8 cellular contexts compared by ENCODE assay signal in genomic region chr9:137070201-137070905, GRCh38. TPM values are rescaled to one million over a fixed set of nuclear protein-coding genes. Genes with fewer than 3 reads are reported as not detected.
DNase-seq lines count a peak whose midpoint lies in the region; ATAC-seq and TF ChIP-seq lines count a peak whose summit lies in the region.

SAPCD2 (minus strand) TSS chr9:137070557; CDS start chr9:137070460, 97 bp downstream.

- H3K4me3 Mint-ChIP-seq in activated naive CD4-positive, alpha-beta T cell treated with anti-CD3 and anti-CD28 coated beads, Interleukin-2, amount 10 ng/mL, durations not matched to agents 7 days and 5 days: peak within 1 kb of the TSS; percentile 80
- peak within 1 kb of the TSS; percentile 63 for H3K4me3 Mint-ChIP-seq in osteocyte (ENCODE audit: unreplicated experiment)

- peaks cover 6 to 14% of the 10 kb centered on the region in 2 donors for H3K4me1 ChIP-seq in thyroid gland

- H3K27ac ChIP-seq in thyroid gland: peak within 1 kb of the TSS; percentile 56 to 83 (median 73)

- no peaks in the 10 kb centered on the region for H3K9me3 Mint-ChIP-seq in activated naive CD4-positive, alpha-beta T cell treated with anti-CD3 and anti-CD28 coated beads, Interleukin-2, amount 10 ng/mL, durations not matched to agents 7 days and 5 days
- H3K9me3 Mint-ChIP-seq in osteocyte (ENCODE audit: unreplicated experiment): no peaks in the 10 kb centered on the region

- no peaks in the 10 kb centered on the region for H3K27me3 ChIP-seq in thyroid gland

- H3K27me3 Mint-ChIP-seq in activated naive CD4-positive, alpha-beta T cell treated with anti-CD3 and anti-CD28 coated beads, Interleukin-2, amount 10 ng/mL, durations not matched to agents 7 days and 5 days: peaks cover 11% of the 10 kb centered on the region
- no peaks in the 10 kb centered on the region for H3K27me3 Mint-ChIP-seq in osteocyte (ENCODE audit: unreplicated experiment)

- H3K27ac Mint-ChIP-seq in activated naive CD4-positive, alpha-beta T cell treated with anti-CD3 and anti-CD28 coated beads, Interleukin-2, amount 10 ng/mL, durations not matched to agents 7 days and 5 days: peak within 1 kb of the TSS; percentile 81
- peak within 1 kb of the TSS; percentile 52 for H3K27ac Mint-ChIP-seq in osteocyte (ENCODE audit: unreplicated experiment)

- intact Hi-C loops in thyroid gland (cut with DNase I): no loop called here

- peak within 1 kb of the TSS in 2 of 3 donors; percentile 37 to 44 for H3K4me3 ChIP-seq in thyroid gland (replicated peaks in 1 of 3)

- H3K36me3 Mint-ChIP-seq in activated naive CD4-positive, alpha-beta T cell treated with anti-CD3 and anti-CD28 coated beads, Interleukin-2, amount 10 ng/mL, durations not matched to agents 7 days and 5 days: peaks cover 7% of the 10 kb centered on the region
- H3K36me3 Mint-ChIP-seq in osteocyte (ENCODE audit: unreplicated experiment): no peaks in the 10 kb centered on the region

- no peaks in the 10 kb centered on the region for H3K9me3 ChIP-seq in thyroid gland

- WGBS in thyroid gland, 2 donors: 1% methylated on average over 28 to 34 of the region's 74 CpGs

- H3K4me1 Mint-ChIP-seq in activated naive CD4-positive, alpha-beta T cell treated with anti-CD3 and anti-CD28 coated beads, Interleukin-2, amount 10 ng/mL, durations not matched to agents 7 days and 5 days: peaks cover 33% of the 10 kb centered on the region
- peaks cover 12% of the 10 kb centered on the region for H3K4me1 Mint-ChIP-seq in osteocyte (ENCODE audit: unreplicated experiment)

- CTCF ChIA-PET in activated naive CD4-positive, alpha-beta T cell treated with anti-CD3 and anti-CD28 coated beads, Interleukin-2, amount 10 ng/mL, durations not matched to agents 7 days and 5 days (lab: Charles Lee): interaction anchor here (0.6 to 9.6 kb wide), 9 partner anchors 9 to 166 kb away, joined by 3 to 103 read pairs (median 6); partner anchors contain the start of genes MAN1B1 and NPDC1

- DNase-seq in GF-D8 (lab: John Stamatoyannopoulos, UW): peak; percentile 80
- peak; percentile 88 for DNase-seq in NCI-H1105 (lab: John Stamatoyannopoulos, UW)
- peak; percentile 93 for DNase-seq in activated naive CD4-positive, alpha-beta T cell treated with anti-CD3 and anti-CD28 coated beads, Interleukin-2, amount 10 ng/mL, durations not matched to agents 7 days and 5 days
- peak; percentile 93 for DNase-seq in glomerular visceral epithelial cell (ENCODE audit: extremely low spot score)
- DNase-seq in osteocyte (ENCODE audit: extremely low spot score, unreplicated experiment): peak; percentile 92
- peak; percentile 93 to 95 for DNase-seq in thyroid gland

- no peaks in the 10 kb centered on the region for H3K36me3 ChIP-seq in thyroid gland

- TF ChIP-seq CTCF in osteocyte (IDR thresholded peaks at IDR 0.05) (no peak), thyroid gland (IDR thresholded peaks at IDR 0.05) (peak in 1 of 6 experiments; percentile 11)

- peak; percentile 54 for ATAC-seq in HG02571 (IDR thresholded peaks at IDR 0.05; ENCODE audit: unreplicated experiment)
- peak; percentile 94 for ATAC-seq in SK-N-SH treated with all-trans-retinoic acid at 6 μM for 48 hours

- TF ChIP-seq POLR2A in thyroid gland (IDR thresholded peaks at IDR 0.05): peak in 1 of 2 donors; percentile 21

TF ChIP-seq in SK-N-SH treated with all-trans-retinoic acid at 6 μM for 48 hours, 23 proteins besides CTCF, POLR2A, EP300 and RAD21:
- TF ChIP-seq TSHZ2 (CRISPR knock-in tag; IDR thresholded peaks at IDR 0.05) (0 out of 2 replicates have a peak, but pooled peaks have one; percentile 15), BACH2 (CRISPR knock-in tag; IDR thresholded peaks at IDR 0.05; ENCODE audit: borderline replicate concordance) (no peak)
TF ChIP-seq in SK-N-SH treated with all-trans-retinoic acid at 6 μM for 48 hours: peak in this region for 1.

RNA-seq across cellular contexts. Expression of gene SAPCD2, which starts in this region (rescaled TPM):
- total RNA-seq in osteocyte: 3.1 and 3.4 TPM in 2 replicates
- total RNA-seq in thyroid gland: 1 to 10 TPM in 1 of 4 donors, under 1 TPM in 3; 0.27 to 1.0 (median 0.72) TPM

Comparison
In these comparisons a context has a peak if more than half of its experiments do, and no peak if none do; other contexts are left out.
1. Peak in every context shown above with its lines: DNase-seq, ATAC-seq, H3K4me3 ChIP-seq and H3K27ac ChIP-seq.